ENCODE assay signal across 23 cellular contexts in genomic region chr3:183799471-183799870, GRCh38. TPM values are rescaled to one million over a fixed set of nuclear protein-coding genes. Genes with fewer than 3 reads are reported as not detected.
A peak's percentile ranks its signal among the peaks of the same experiment; 100 is the strongest.
DNase-seq lines count a peak whose midpoint lies in the region; ATAC-seq, FAIRE-seq and TF ChIP-seq lines count a peak whose summit lies in the region.
"Had no signal": no experiment of that assay in that cellular context is flagged by ENCODE, and none has a peak within 500 bp of the region (broad histone marks: within the 10 kb centered on the region; RNA-seq: fewer than 3 reads in every experiment).

No MANE protein-coding gene starts in this region.

- CTCF ChIA-PET in K562 (lab: Yijun Ruan, JAX; ENCODE audit: low intra/inter-chr PET ratio): no interaction called here

- DNase-seq in DND-41: no peak
- DNase-seq in K562 (ENCODE audit: extremely low read depth in 1 of 4, low spot score in 3 of 4): peak in 1 of 4 experiments; percentile 21
- DNase-seq in globus pallidus (ENCODE audit: low spot score): peak; percentile 67
- no peak for DNase-seq in progenitor cell of endocrine pancreas (ENCODE audit: low spot score, unreplicated experiment)
- DNase-seq in stimulated activated naive CD4-positive, alpha-beta T cell treated with Interleukin-2 at 50 U/mL for 16 hours (lab: John Stamatoyannopoulos, UW): no peak
- DNase-seq in activated CD4-positive, alpha-beta T cell treated with anti-CD3 and anti-CD28 coated beads, Interleukin-2, amount 50 U/mL, for 48 hours: no peak
- no peak for DNase-seq in nephron progenitor cell
- DNase-seq: Caco-2; CD4-positive, alpha-beta memory T cell; DMS 273 treated with DMSO at 0.1 percent for 48 hours; DMS79 treated with DMSO at 0.1 percent for 48 hours; H9; HFFc6; NCI-H1092; NCI-H1436; NCI-H187 treated with DMSO at 0.1 percent for 48 hours; NCI-H2107; NCI-H69; SHP77 treated with DMSO at 0.1 percent for 48 hours; SK-N-SH had no signal

- no peaks in the 10 kb centered on the region for H3K27me3 Mint-ChIP-seq in progenitor cell of endocrine pancreas
- H3K27me3 Mint-ChIP-seq in nephron progenitor cell (ENCODE audit: low read depth, poor library complexity): no peaks in the 10 kb centered on the region
- H3K27me3 Mint-ChIP-seq: CD4-positive, alpha-beta memory T cell had no signal

- H3K9ac ChIP-seq in DND-41 (ENCODE audit: low read depth, low read length) (no peak overlapping the region), K562 (ENCODE audit: insufficient read depth in 1 of 2, low read depth in 2 of 2, low read length in 2 of 2) (no peak overlapping the region; a peak in 1 of 4 replicates)
- H3K9ac ChIP-seq: SK-N-SH had no signal

- no peak for FAIRE-seq in K562 (lab: Jason Lieb, UNC)
- FAIRE-seq: A549, GM12892 had no signal

- H3K4me2 ChIP-seq in DND-41 (ENCODE audit: insufficient read depth, low read length) (no peak overlapping the region), K562 (ENCODE audit: insufficient read depth, low read length) (no peak overlapping the region)
- H3K4me2 ChIP-seq: A549, SK-N-SH had no signal

- no peak for TF ChIP-seq CTCF in DND-41 (IDR thresholded peaks at IDR 0.05; ENCODE audit: borderline replicate concordance, extremely low read depth, low read length, poor library complexity, severe bottlenecking)
- TF ChIP-seq CTCF in K562 (IDR thresholded peaks at IDR 0.05 in 2 of 3, conservative IDR thresholded peaks at IDR 0.05 in 1 of 3; ENCODE audit: insufficient read depth in 2 of 3, low read depth in 1 of 3, low read length in 3 of 3): no peak
- TF ChIP-seq CTCF in progenitor cell of endocrine pancreas (IDR thresholded peaks at IDR 0.05; ENCODE audit: unreplicated experiment): no peak
- TF ChIP-seq CTCF in nephron progenitor cell (IDR thresholded peaks at IDR 0.05): no peak

- intact Hi-C loops in K562 (cut with micrococcal nuclease): no loop called here

- H2AFZ ChIP-seq in DND-41 (ENCODE audit: low read depth, low read length) (no peak overlapping the region), K562 (ENCODE audit: low read depth, low read length) (no peak overlapping the region)

- H3K79me2 ChIP-seq in DND-41 (ENCODE audit: insufficient read depth, low read length): no peaks in the 10 kb centered on the region
- H3K79me2 ChIP-seq in K562 (ENCODE audit: control insufficient read depth, insufficient read depth, low read length): no peaks in the 10 kb centered on the region

- H4K20me1 ChIP-seq in DND-41 (ENCODE audit: insufficient read depth, low read length): no peaks in the 10 kb centered on the region
- no peaks in the 10 kb centered on the region; the same call in 1 of the 2 replicates for H4K20me1 ChIP-seq in K562 (replicated peaks; ENCODE audit: control insufficient read depth, insufficient read depth, low read length)

- WGBS in K562 (ENCODE audit: insufficient coverage, low coverage, missing lambda C conversion rate): 10% methylated on average over 5 of the region's 5 CpGs

- no peaks in the 10 kb centered on the region for H3K4me1 ChIP-seq in DND-41 (ENCODE audit: insufficient read depth, low read length)
- H3K4me1 ChIP-seq in K562 (replicated peaks in 1 of 2; ENCODE audit: control insufficient read depth in 2 of 2, insufficient read depth in 2 of 2, low read length in 2 of 2): no peaks in the 10 kb centered on the region; a peak in 2 of 5 replicates
- H3K4me1 ChIP-seq: A549, Caco-2 had no signal

- H3K9me3 Mint-ChIP-seq in progenitor cell of endocrine pancreas (ENCODE audit: low read depth) (no peaks in the 10 kb centered on the region), nephron progenitor cell (no peaks in the 10 kb centered on the region)
- H3K9me3 Mint-ChIP-seq: CD4-positive, alpha-beta memory T cell; H9; HFFc6 had no signal

- no TSS peak for BruUV-seq in K562 (replicated peaks; lab: Mats Ljungman, UMichigan)

- POLR2A ChIA-PET in K562 (lab: Yijun Ruan, JAX): no interaction called here

- TF ChIP-seq POLR2A in K562 (conservative IDR thresholded peaks at IDR 0.05): no peak

- no peaks in the 10 kb centered on the region for H3K9me3 ChIP-seq in DND-41 (ENCODE audit: insufficient read depth, low read length, severe bottlenecking)
- H3K9me3 ChIP-seq in K562 (replicated peaks; ENCODE audit: control insufficient read depth, insufficient read depth, low read depth, low read length): no peaks in the 10 kb centered on the region
- H3K9me3 ChIP-seq: A549, Caco-2, SK-N-SH had no signal

- ATAC-seq in DND-41 (ENCODE audit: insufficient read depth, low read depth): 0 out of 3 replicates have a peak, but pooled peaks have one; percentile 14
- ATAC-seq in K562: peak; percentile 49
- ATAC-seq: A549 had no signal

- H3K27ac ChIP-seq in DND-41 (ENCODE audit: low read length): no peak overlapping the region
- no peak overlapping the region for H3K27ac ChIP-seq in K562 (ENCODE audit: extremely low read depth, low read depth, low read length)
- H3K27ac ChIP-seq: A549, RWPE1 had no signal

- in situ Hi-C loops in K562 (cut with MboI): no loop called here

- H3K4me3 ChIP-seq in DND-41 (ENCODE audit: low read depth in 1 of 2, low read length in 2 of 2): no peak overlapping the region
- H3K4me3 ChIP-seq in K562: no peak overlapping the region
- H3K4me3 ChIP-seq: A549 had no signal

- TF ChIP-seq RAD21 in K562 (CRISPR knock-in tag; conservative IDR thresholded peaks at IDR 0.05 in 1 of 2, IDR thresholded peaks at IDR 0.05 in 1 of 2): no peak

- H3K36me3 ChIP-seq in DND-41 (ENCODE audit: insufficient read depth, low read length): peaks cover 91% of the 10 kb centered on the region
- H3K36me3 ChIP-seq in K562 (ENCODE audit: control insufficient read depth, insufficient read depth, low read length): peaks cover 68% of the 10 kb centered on the region

- no peaks in the 10 kb centered on the region for H3K9me1 ChIP-seq in K562 (ENCODE audit: control insufficient read depth, insufficient read depth, low read length)

- H3K36me3 Mint-ChIP-seq in progenitor cell of endocrine pancreas (ENCODE audit: insufficient read depth) (peaks cover 28% of the 10 kb centered on the region), nephron progenitor cell (ENCODE audit: low read depth) (peaks cover 77% of the 10 kb centered on the region)

- H3K27ac Mint-ChIP-seq in progenitor cell of endocrine pancreas (peak overlapping the region; percentile 77), nephron progenitor cell (no peak overlapping the region)

- H3K4me3 Mint-ChIP-seq in progenitor cell of endocrine pancreas (ENCODE audit: low read depth) (no peak overlapping the region), nephron progenitor cell (no peak overlapping the region)
- H3K4me3 Mint-ChIP-seq: CD4-positive, alpha-beta memory T cell; H9; HFFc6 had no signal

- no peak for TF ChIP-seq EP300 in K562 (IDR thresholded peaks at IDR 0.05; ENCODE audit: low read length)

- no peaks in the 10 kb centered on the region for H3K27me3 ChIP-seq in DND-41 (ENCODE audit: insufficient read depth, low read length, poor library complexity)
- H3K27me3 ChIP-seq in K562 (ENCODE audit: control insufficient read depth in 2 of 2, insufficient read depth in 2 of 2, low read length in 2 of 2): no peaks in the 10 kb centered on the region

- H3K4me1 Mint-ChIP-seq in progenitor cell of endocrine pancreas (ENCODE audit: low read depth) (no peaks in the 10 kb centered on the region), nephron progenitor cell (no peaks in the 10 kb centered on the region)
- H3K4me1 Mint-ChIP-seq: CD4-positive, alpha-beta memory T cell; H9 had no signal

TF ChIP-seq in K562, 482 proteins besides CTCF, POLR2A, EP300 and RAD21:
- no peak for TF ChIP-seq ZNF79 (CRISPR knock-in tag; IDR thresholded peaks at IDR 0.05; ENCODE audit: low read depth)
- TF ChIP-seq LEF1 (IDR thresholded peaks at IDR 0.05): no peak
- no peak for TF ChIP-seq MEF2D (tag; conservative IDR thresholded peaks at IDR 0.05; ENCODE audit: low read depth)
- TF ChIP-seq CBFA2T3 (IDR thresholded peaks at IDR 0.05): peak; percentile 24; the same call in 1 of the 2 replicates
- 0 out of 2 replicates have a peak, but pooled peaks have one; percentile 3 for TF ChIP-seq CBFA2T2 (conservative IDR thresholded peaks at IDR 0.05)
- no peak for TF ChIP-seq SREBF1 (IDR thresholded peaks at IDR 0.05; ENCODE audit: borderline replicate concordance, low read depth, low read length)

RNA-seq across cellular contexts. Expression of gene MAP6D1, which starts 25.9 kb away (rescaled TPM):
- 2.8 TPM in 1 of 2 replicates, not detected in the other for total RNA-seq in K562 (2011; cell fraction: chromatin; rRNA removed; ENCODE audit: low replicate concordance)
- 0.92 and 3.7 TPM in 2 replicates for total RNA-seq in K562 (2011; cell fraction: nucleolus; rRNA removed)
- 0.88 and 1.7 TPM in 2 replicates for total RNA-seq in K562 (2011; cell fraction: nucleoplasm; rRNA removed)
- total RNA-seq in K562 (2014; rRNA removed) (0.82 and 1.1 TPM in 2 replicates), K562 (2014; rRNA removed; fragmentation: Illumina TruSeq; extraction: Trizol) (not detected in 2 replicates), K562 (2015; rRNA removed; fragmentation: Illumina TruSeq; extraction: Trizol) (0.22 TPM in 1 of 2 replicates, not detected in the other), K562 (2021) (1.5 and 2.4 TPM in 2 replicates), progenitor cell of endocrine pancreas (1.9 and 2.4 TPM in 2 replicates)
- polyA plus RNA-seq in K562 (2011; rRNA removed) (not detected in 2 replicates), K562 (2014; fragmentation: Illumina TruSeq; extraction: Trizol) (0.16 and 0.84 TPM in 2 replicates), K562 (2014; fragmentation: Nextera tagmentation; extraction: Ambion mirVana) (under 1 TPM in 1 of 2 experiments, not detected in 1; 0.18 TPM), K562 (2014; rRNA removed) (0.54 and 0.66 TPM in 2 replicates)
- 0.65 and 1.6 TPM in 2 replicates for polyA plus RNA-seq in K562 (2011; cell fraction: cytosol; rRNA removed)
- 0.48 and 0.63 TPM in 2 replicates for polyA plus RNA-seq in K562 (2011; cell fraction: nucleus; rRNA removed)
- 0.08 and 1.4 TPM in 2 replicates for polyA plus RNA-seq in K562 (2012)
- polyA minus RNA-seq in K562 (2011; rRNA and poly(A)+ RNA removed): not detected in 2 replicates
- not detected in 2 replicates for polyA minus RNA-seq in K562 (2011; cell fraction: cytosol; rRNA and poly(A)+ RNA removed)
- polyA minus RNA-seq in K562 (2011; cell fraction: nucleus; rRNA and poly(A)+ RNA removed): 0.27 TPM in 1 of 2 replicates, not detected in the other
